Comparison of ENCODE assay signal across 18 cellular contexts in genomic region chr17:7208027-7208571, GRCh38. TPM values are rescaled to one million over a fixed set of nuclear protein-coding genes. Genes with fewer than 3 reads are reported as not detected.
DNase-seq lines count a peak whose midpoint lies in the region; ATAC-seq lines count a peak whose summit lies in the region.
"Had no signal": no experiment of that assay in that cellular context is flagged by ENCODE, and none has a peak within 500 bp of the region (broad histone marks: within the 10 kb centered on the region; RNA-seq: fewer than 3 reads in every experiment).

No MANE protein-coding gene starts in this region.

- no peaks in the 10 kb centered on the region for H3K36me3 Mint-ChIP-seq in memory B cell
- H3K36me3 Mint-ChIP-seq: natural killer cell treated with Interleukin-12 subunit alpha and Interleukin-12 subunit beta and Interleukin-15 and Interleukin-18, amount 100 ng/mL, for 72 hours; T-cell had no signal

- DNase-seq in left ventricle myocardium superior: peak; percentile 27
- DNase-seq in left cardiac atrium: no peak
- peak; percentile 82 for DNase-seq in ecto neural progenitor cell (ENCODE audit: low spot score)
- no peak for DNase-seq in memory B cell (ENCODE audit: low spot score in 2 of 2)
- no peak for DNase-seq in hippocampal formation (lab: John Stamatoyannopoulos, UW)
- DNase-seq: central memory CD4-positive, alpha-beta T cell; HFFc6; NCI-H146; NCI-H345; NK-92 treated with Interleukin-12 subunit alpha and Interleukin-12 subunit beta, amount 100 ng/mL, for 24 hours; T-cell had no signal

- peaks cover 33% of the 10 kb centered on the region for H3K4me1 Mint-ChIP-seq in memory B cell

- intact Hi-C loops in left ventricle myocardium superior (cut with micrococcal nuclease): no loop called here
- intact Hi-C loops in left cardiac atrium (cut with DNase I): no loop called here

- H3K4me3 Mint-ChIP-seq in memory B cell: no peak overlapping the region
- H3K4me3 Mint-ChIP-seq: HFFc6; natural killer cell treated with Interleukin-12 subunit alpha and Interleukin-12 subunit beta and Interleukin-15 and Interleukin-18, amount 100 ng/mL, for 72 hours; stimulated activated naive CD8-positive, alpha-beta T cell treated with anti-CD3 and anti-CD28 coated beads, Interleukin-15, Interleukin-2, amounts not matched to agents 100 ng/mL and 50 ng/mL, for 24 hours; T-cell had no signal

- peak overlapping the region; percentile 73 for H3K27ac Mint-ChIP-seq in memory B cell
- H3K27ac Mint-ChIP-seq: HFFc6; stimulated activated naive CD8-positive, alpha-beta T cell treated with anti-CD3 and anti-CD28 coated beads, Interleukin-15, Interleukin-2, amounts not matched to agents 100 ng/mL and 50 ng/mL, for 24 hours; T-cell had no signal

- H3K27me3 Mint-ChIP-seq in memory B cell: peaks cover 8% of the 10 kb centered on the region
- H3K27me3 Mint-ChIP-seq: stimulated activated naive CD8-positive, alpha-beta T cell treated with anti-CD3 and anti-CD28 coated beads, Interleukin-15, Interleukin-2, amounts not matched to agents 100 ng/mL and 50 ng/mL, for 24 hours had no signal

- ATAC-seq in left ventricle myocardium superior (no peak), left cardiac atrium (no peak), memory B cell (ENCODE audit: low read depth) (no peak), HG03135 (IDR thresholded peaks at IDR 0.05; ENCODE audit: unreplicated experiment) (no peak), HG03354 (IDR thresholded peaks at IDR 0.05; ENCODE audit: poor library complexity, severe bottlenecking, unreplicated experiment) (no peak), GM18502 (IDR thresholded peaks at IDR 0.05; ENCODE audit: poor library complexity, unreplicated experiment) (no peak)
- ATAC-seq: A549; natural killer cell treated with Interleukin-12 subunit alpha and Interleukin-12 subunit beta and Interleukin-15 and Interleukin-18, amount 100 ng/mL, for 72 hours; T-cell had no signal

- H3K9me3 Mint-ChIP-seq in memory B cell: no peaks in the 10 kb centered on the region
- H3K9me3 Mint-ChIP-seq: HFFc6; natural killer cell treated with Interleukin-12 subunit alpha and Interleukin-12 subunit beta and Interleukin-15 and Interleukin-18, amount 100 ng/mL, for 72 hours; stimulated activated naive CD8-positive, alpha-beta T cell treated with anti-CD3 and anti-CD28 coated beads, Interleukin-15, Interleukin-2, amounts not matched to agents 100 ng/mL and 50 ng/mL, for 24 hours; T-cell had no signal

RNA-seq across cellular contexts. Expression of gene DLG4, which starts 11.5 kb away (rescaled TPM):
- total RNA-seq in left ventricle myocardium superior (21.3 TPM), left cardiac atrium (10 to 100 TPM; 21.3 to 22.9 TPM)

RNA-seq across cellular contexts. Expression of gene ACADVL, which starts 11.6 kb away (rescaled TPM):
- 2,270 TPM for total RNA-seq in left ventricle myocardium superior
- 1,000 to 10,000 TPM in 1 of 2 donors, 100 to 1,000 TPM in 1; 891 to 1,101 TPM for total RNA-seq in left cardiac atrium

RNA-seq across cellular contexts. Expression of gene DVL2, which starts 26.2 kb away (rescaled TPM):
- 23.5 TPM for total RNA-seq in left ventricle myocardium superior
- 10 to 100 TPM; 22.5 to 23.8 TPM for total RNA-seq in left cardiac atrium

RNA-seq across cellular contexts. Expression of gene ASGR1, which starts 28.9 kb away (rescaled TPM):
- 0.30 TPM for total RNA-seq in left ventricle myocardium superior
- under 1 TPM; 0.68 TPM for total RNA-seq in left cardiac atrium
- total RNA-seq: M059J had no signal

RNA-seq across cellular contexts. Expression of gene PHF23, which starts 31.2 kb away (rescaled TPM):
- 29.4 TPM for total RNA-seq in left ventricle myocardium superior
- total RNA-seq in left cardiac atrium: 10 to 100 TPM; 18.5 to 27.5 TPM

Comparison
In these comparisons a context has a peak if more than half of its experiments do, and no peak if none do; other contexts are left out.
1. DNase-seq: peak in left ventricle myocardium superior (single experiment) and ecto neural progenitor cell (single experiment); none in left cardiac atrium (single experiment), memory B cell (0 of 2) and hippocampal formation (0 of 2).